ENCODE assay signal across 1 cellular context in the genomic region with DNA sequence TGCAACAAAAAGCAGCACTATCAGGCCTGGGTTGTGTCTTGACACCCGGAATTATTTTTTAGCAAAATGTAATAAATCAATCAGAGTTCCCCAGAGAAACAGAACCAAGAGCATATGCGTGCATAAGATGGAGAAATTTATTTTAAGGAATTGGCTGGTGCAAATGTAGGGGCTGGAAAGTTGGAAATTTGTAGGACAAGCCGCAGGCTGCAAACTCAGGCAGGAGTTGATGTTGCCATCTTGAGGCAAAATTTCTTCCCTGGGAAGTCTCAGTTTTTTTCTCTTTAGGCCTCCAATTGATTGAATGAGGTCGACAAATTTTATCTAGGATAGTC.
TF ChIP-seq lines count a peak whose summit lies in the region.

No MANE protein-coding gene starts in this region.

TF ChIP-seq in SK-N-SH, 30 proteins besides CTCF, POLR2A, EP300 and RAD21 (continued from another document):
- TF ChIP-seq, protein P1, sequence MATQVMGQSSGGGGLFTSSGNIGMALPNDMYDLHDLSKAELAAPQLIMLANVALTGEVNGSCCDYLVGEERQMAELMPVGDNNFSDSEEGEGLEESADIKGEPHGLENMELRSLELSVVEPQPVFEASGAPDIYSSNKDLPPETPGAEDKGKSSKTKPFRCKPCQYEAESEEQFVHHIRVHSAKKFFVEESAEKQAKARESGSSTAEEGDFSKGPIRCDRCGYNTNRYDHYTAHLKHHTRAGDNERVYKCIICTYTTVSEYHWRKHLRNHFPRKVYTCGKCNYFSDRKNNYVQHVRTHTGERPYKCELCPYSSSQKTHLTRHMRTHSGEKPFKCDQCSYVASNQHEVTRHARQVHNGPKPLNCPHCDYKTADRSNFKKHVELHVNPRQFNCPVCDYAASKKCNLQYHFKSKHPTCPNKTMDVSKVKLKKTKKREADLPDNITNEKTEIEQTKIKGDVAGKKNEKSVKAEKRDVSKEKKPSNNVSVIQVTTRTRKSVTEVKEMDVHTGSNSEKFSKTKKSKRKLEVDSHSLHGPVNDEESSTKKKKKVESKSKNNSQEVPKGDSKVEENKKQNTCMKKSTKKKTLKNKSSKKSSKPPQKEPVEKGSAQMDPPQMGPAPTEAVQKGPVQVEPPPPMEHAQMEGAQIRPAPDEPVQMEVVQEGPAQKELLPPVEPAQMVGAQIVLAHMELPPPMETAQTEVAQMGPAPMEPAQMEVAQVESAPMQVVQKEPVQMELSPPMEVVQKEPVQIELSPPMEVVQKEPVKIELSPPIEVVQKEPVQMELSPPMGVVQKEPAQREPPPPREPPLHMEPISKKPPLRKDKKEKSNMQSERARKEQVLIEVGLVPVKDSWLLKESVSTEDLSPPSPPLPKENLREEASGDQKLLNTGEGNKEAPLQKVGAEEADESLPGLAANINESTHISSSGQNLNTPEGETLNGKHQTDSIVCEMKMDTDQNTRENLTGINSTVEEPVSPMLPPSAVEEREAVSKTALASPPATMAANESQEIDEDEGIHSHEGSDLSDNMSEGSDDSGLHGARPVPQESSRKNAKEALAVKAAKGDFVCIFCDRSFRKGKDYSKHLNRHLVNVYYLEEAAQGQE (IDR thresholded peaks at IDR 0.05; ENCODE audit: low read depth, low read length) = no peak
